8 cellular contexts compared by ENCODE assay signal in the genomic region with DNA sequence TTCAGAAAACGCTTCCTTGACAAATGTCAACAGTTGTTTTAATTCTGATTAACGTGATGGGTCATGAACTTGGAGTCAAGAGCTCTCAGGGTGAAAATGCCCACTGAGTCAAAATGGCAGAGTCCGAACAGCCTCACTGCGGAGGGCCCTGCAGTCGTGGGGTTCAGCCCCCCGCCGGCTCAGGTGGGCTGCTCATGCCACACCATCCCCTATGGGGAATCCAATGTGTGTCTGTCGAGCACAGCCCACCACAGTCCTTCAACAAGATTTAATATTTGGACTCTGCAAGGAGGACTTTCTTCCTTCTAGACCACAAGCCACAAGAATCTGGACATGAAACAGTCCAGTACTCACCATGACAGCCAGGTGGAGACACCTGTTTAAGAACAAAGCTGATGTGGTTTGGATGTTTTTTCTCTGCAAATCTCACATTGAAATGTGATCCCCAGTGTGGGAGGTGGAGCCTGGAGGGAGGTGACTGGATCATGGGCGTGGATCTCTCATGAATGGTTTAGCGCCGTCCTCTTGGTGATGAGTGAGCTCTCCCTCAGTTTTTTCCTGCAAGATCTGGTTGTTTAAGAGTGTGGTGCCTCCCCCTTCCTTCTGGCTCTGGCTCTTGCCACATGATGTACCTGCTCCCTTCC.
A peak's percentile ranks its signal among the peaks of the same experiment; 100 is the strongest.
DNase-seq lines count a peak whose midpoint lies in the region; ATAC-seq and TF ChIP-seq lines count a peak whose summit lies in the region.

No MANE protein-coding gene starts in this region.

- H3K4me1 Mint-ChIP-seq in chondrocyte (ENCODE audit: low read depth) = no peaks in the 10 kb centered on the region
- H3K4me1 Mint-ChIP-seq in neural progenitor cell = peaks cover 28% of the 10 kb centered on the region
- H3K4me1 Mint-ChIP-seq in stimulated activated naive CD8-positive, alpha-beta T cell treated with anti-CD3 and anti-CD28 coated beads, Interleukin-15, amount 100 ng/mL, for 72 hours = no peaks in the 10 kb centered on the region

- H3K9me3 ChIP-seq in neural progenitor cell (ENCODE audit: low read depth) = no peaks in the 10 kb centered on the region

- H2AFZ ChIP-seq in neural progenitor cell (replicated peaks) = peak overlapping the region; percentile 90

- H3K27me3 ChIP-seq in neural progenitor cell = no peaks in the 10 kb centered on the region

- H3K4me2 ChIP-seq in neural progenitor cell = peak overlapping the region; percentile 46

- no peaks in the 10 kb centered on the region for H3K36me3 Mint-ChIP-seq in chondrocyte (ENCODE audit: low read depth)
- H3K36me3 Mint-ChIP-seq in neural progenitor cell = no peaks in the 10 kb centered on the region

- H4K20me1 ChIP-seq in neural progenitor cell (ENCODE audit: low read depth) = no peaks in the 10 kb centered on the region

- no peak overlapping the region for H3K4me3 Mint-ChIP-seq in chondrocyte (ENCODE audit: unreplicated experiment)
- no peak overlapping the region for H3K4me3 Mint-ChIP-seq in neural progenitor cell
- no peak overlapping the region for H3K4me3 Mint-ChIP-seq in stimulated activated naive CD8-positive, alpha-beta T cell treated with anti-CD3 and anti-CD28 coated beads, Interleukin-15, amount 100 ng/mL, for 72 hours

- no peak for ATAC-seq in HG02798 (IDR thresholded peaks at IDR 0.05; ENCODE audit: poor library complexity, unreplicated experiment)
- ATAC-seq in stimulated activated naive CD8-positive, alpha-beta T cell treated with anti-CD3 and anti-CD28 coated beads, Interleukin-15, amount 100 ng/mL, for 72 hours = no peak

- H3K4me3 ChIP-seq in GM12865 (ENCODE audit: low read depth, low read length) (no peak overlapping the region), neural progenitor cell (no peak overlapping the region)

- H3K27ac ChIP-seq in neural progenitor cell = no peak overlapping the region

- H3K27ac Mint-ChIP-seq in chondrocyte (ENCODE audit: unreplicated experiment) (no peak overlapping the region), neural progenitor cell (peak overlapping the region; percentile 44)
- H3K27ac Mint-ChIP-seq in stimulated activated naive CD8-positive, alpha-beta T cell treated with anti-CD3 and anti-CD28 coated beads, Interleukin-15, amount 100 ng/mL, for 72 hours = no peak overlapping the region

- DNase-seq in GM12865 (ENCODE audit: low read depth) = peak; percentile 51
- peak; percentile 17 to 31 for DNase-seq in NCI-H187 (lab: John Stamatoyannopoulos, UW)
- no peak for DNase-seq in chondrocyte (ENCODE audit: low spot score)
- DNase-seq in neural progenitor cell (ENCODE audit: low spot score) = peak; percentile 70
- no peak for DNase-seq in stimulated activated naive CD8-positive, alpha-beta T cell treated with anti-CD3 and anti-CD28 coated beads, Interleukin-15, amount 100 ng/mL, for 72 hours
- DNase-seq in SKM-1 treated with dmso at 0.1 percent for 144 hours (lab: John Stamatoyannopoulos, UW; ENCODE audit: unreplicated experiment) = no peak
- DNase-seq in stimulated activated CD4-positive, alpha-beta T cell treated with anti-CD3 and anti-CD28 coated beads, Interleukin-2, amount 100 ng/mL, for 48 hours = no peak

- H3F3A ChIP-seq in neural progenitor cell (ENCODE audit: low read depth) = no peaks in the 10 kb centered on the region

- peaks cover 23% of the 10 kb centered on the region for H3K27me3 Mint-ChIP-seq in chondrocyte (ENCODE audit: low read depth)
- peaks cover 11% of the 10 kb centered on the region for H3K27me3 Mint-ChIP-seq in neural progenitor cell (ENCODE audit: insufficient read depth, low read depth)
- H3K27me3 Mint-ChIP-seq in stimulated activated naive CD8-positive, alpha-beta T cell treated with anti-CD3 and anti-CD28 coated beads, Interleukin-15, amount 100 ng/mL, for 72 hours = peaks cover 6% of the 10 kb centered on the region

- H3K4me1 ChIP-seq in neural progenitor cell = peaks cover 7% of the 10 kb centered on the region

- no peak overlapping the region for H3K9ac ChIP-seq in neural progenitor cell

- no peaks in the 10 kb centered on the region for H3K79me2 ChIP-seq in neural progenitor cell (ENCODE audit: low read depth)

- TF ChIP-seq CTCF in GM12865 (IDR thresholded peaks at IDR 0.05; ENCODE audit: insufficient read depth, low read depth, low read length, missing control alignments) = peak; percentile 10
- peak; percentile 25 for TF ChIP-seq CTCF in chondrocyte (IDR thresholded peaks at IDR 0.05)
- TF ChIP-seq CTCF in neural progenitor cell (IDR thresholded peaks at IDR 0.05) = peak; percentile 41

- H3K9me3 Mint-ChIP-seq in chondrocyte (ENCODE audit: low read depth) = no peaks in the 10 kb centered on the region
- H3K9me3 Mint-ChIP-seq in neural progenitor cell = no peaks in the 10 kb centered on the region
- H3K9me3 Mint-ChIP-seq in stimulated activated naive CD8-positive, alpha-beta T cell treated with anti-CD3 and anti-CD28 coated beads, Interleukin-15, amount 100 ng/mL, for 72 hours = no peaks in the 10 kb centered on the region

- H3K36me3 ChIP-seq in neural progenitor cell = no peaks in the 10 kb centered on the region

Comparison
In these comparisons a context has a peak if more than half of its experiments do, and no peak if none do; other contexts are left out.
1. DNase-seq: peak in GM12865 (single experiment), NCI-H187 (2 of 2) and neural progenitor cell (single experiment); none in chondrocyte (single experiment), stimulated activated naive CD8-positive, alpha-beta T cell treated with anti-CD3 and anti-CD28 coated beads, Interleukin-15, amount 100 ng/mL, for 72 hours (0 of 2), SKM-1 treated with dmso at 0.1 percent for 144 hours (single experiment) and stimulated activated CD4-positive, alpha-beta T cell treated with anti-CD3 and anti-CD28 coated beads, Interleukin-2, amount 100 ng/mL, for 48 hours (0 of 2).
2. Peak in every context shown above with its lines, with median percentiles within 50 percentile points of each other: CTCF ChIP-seq.